ENCODE assay signal across 21 cellular contexts in genomic region chr12:19490908-19491307, GRCh38.
"Had no signal": no experiment of that assay in that cellular context is flagged by ENCODE, and none has a peak within 500 bp of the region (broad histone marks: within the 10 kb centered on the region; RNA-seq: fewer than 3 reads in every experiment).

No MANE protein-coding gene starts in this region.

- DNase-seq: activated CD4-positive, alpha-beta T cell treated with anti-CD3 and anti-CD28 coated beads for 4 hours; activated CD4-positive, alpha-beta T cell treated with anti-CD3 and anti-CD28 coated beads, Interleukin-2, amount 50 U/mL, for 4 hours; activated CD8-positive, alpha-beta T cell treated with anti-CD3 and anti-CD28 coated beads, Interleukin-2, amount 10 ng/mL, durations not matched to agents 7 days and 5 days; activated effector memory CD4-positive, alpha-beta T cell treated with Interleukin-2 at 50 U/mL for 16 hours; activated naive CD4-positive, alpha-beta T cell; activated T-cell treated with anti-CD3 and anti-CD28 coated beads, Interleukin-2, amount 50 U/mL, for 24 hours; amniotic stem cell; Kasumi-1; NCI-H1436 treated with DMSO at 0.1 percent for 48 hours; NCI-H187; NCI-H2081; NCI-H510A treated with DMSO at 0.1 percent for 48 hours; NCI-H69; NK-92 treated with Interleukin-12 subunit alpha and Interleukin-12 subunit beta, amount 100 ng/mL, for 24 hours; OCI-M1; Right ventricle myocardium superior; SJCRH30 had no signal

- ATAC-seq: activated CD8-positive, alpha-beta T cell treated with anti-CD3 and anti-CD28 coated beads, Interleukin-2, amount 10 ng/mL, durations not matched to agents 7 days and 5 days; Panc1; SK-N-SH treated with all-trans-retinoic acid at 6 μM for 48 hours had no signal

- H3K4me3 ChIP-seq: SJCRH30 had no signal

- H3K27ac ChIP-seq: RWPE1, SJCRH30 had no signal

- H3K27me3 ChIP-seq: ascending aorta, SJCRH30 had no signal

- H3K9me3 ChIP-seq: ascending aorta, SJCRH30 had no signal

- H3K4me1 ChIP-seq: SJCRH30 had no signal
